Comparison of ENCODE assay signal across 9 cellular contexts in genomic region chr3:172129868-172130751, GRCh38.
A peak's percentile ranks its signal among the peaks of the same experiment; 100 is the strongest.
DNase-seq lines count a peak whose midpoint lies in the region; ATAC-seq, FAIRE-seq and TF ChIP-seq lines count a peak whose summit lies in the region.
"Had no signal": no experiment of that assay in that cellular context is flagged by ENCODE, and none has a peak within 500 bp of the region (broad histone marks: within the 10 kb centered on the region; RNA-seq: fewer than 3 reads in every experiment).

No MANE protein-coding gene starts in this region.

- TF ChIP-seq POLR2A in body of pancreas (IDR thresholded peaks at IDR 0.05), result no peak

- FAIRE-seq in kidney (lab: Jason Lieb, UNC), result no peak
- FAIRE-seq: G401.6 had no signal

- DNase-seq in stimulated activated naive CD4-positive, alpha-beta T cell treated with Interleukin-2 at 50 U/mL for 16 hours (lab: John Stamatoyannopoulos, UW), result peak; percentile 60
- no peak for DNase-seq in stimulated activated naive CD4-positive, alpha-beta T cell (lab: John Stamatoyannopoulos, UW)
- DNase-seq in T-helper 2 cell, result peak; percentile 19 to 79 (median 48)
- peak; percentile 85 to 95 (median 90) for DNase-seq in body of pancreas
- peak; percentile 94 for DNase-seq in kidney
- peak; percentile 37 for DNase-seq in stimulated activated CD8-positive, alpha-beta memory T cell treated with anti-CD3 and anti-CD28 coated beads, Interleukin-12 subunit alpha, Interleukin-12 subunit beta, amount 100 ng/mL, for 1 hour (ENCODE audit: low read depth)
- no peak for DNase-seq in occipital lobe (lab: John Stamatoyannopoulos, UW)

- WGBS in body of pancreas, 2 donors, result 48 to 61% methylated on average over 17 of the region's 17 CpGs

- no peak overlapping the region for H3K9ac ChIP-seq in kidney (ENCODE audit: low read length in 2 of 2)

- H3K27me3 ChIP-seq in body of pancreas, result no peaks in the 10 kb centered on the region

- H3K27ac ChIP-seq in body of pancreas (peak overlapping the region; percentile 35 to 87 (median 64)), kidney (ENCODE audit: low read depth in 2 of 2, low read length in 2 of 2) (peak overlapping the region; percentile 27 to 80)

- H3K4me1 ChIP-seq in body of pancreas (peaks cover 69% of the 10 kb centered on the region), kidney (ENCODE audit: control insufficient read depth in 1 of 2, insufficient read depth in 1 of 2, low read depth in 1 of 2, low read length in 2 of 2) (peaks cover 8 to 17% of the 10 kb centered on the region in 2 donors)

- H3K4me3 ChIP-seq in body of pancreas (no peak overlapping the region), kidney (ENCODE audit: low read length in 2 of 2) (no peak overlapping the region)

- TF ChIP-seq CTCF in body of pancreas (IDR thresholded peaks at IDR 0.05) (no peak), kidney (IDR thresholded peaks at IDR 0.05; ENCODE audit: borderline replicate concordance, extremely low read depth, insufficient read depth) (no peak)

- intact Hi-C loops in body of pancreas (cut with DNase I), result no loop called here
- intact Hi-C loops in kidney (cut with DNase I), result no loop called here

- H3K9me3 ChIP-seq in body of pancreas (no peaks in the 10 kb centered on the region), kidney (ENCODE audit: control insufficient read depth in 1 of 2, low read length in 2 of 2) (no peaks in the 10 kb centered on the region)

- no peaks in the 10 kb centered on the region for H3K36me3 ChIP-seq in body of pancreas (replicated peaks in 1 of 2; ENCODE audit: insufficient read depth in 1 of 2, low read depth in 2 of 2)
- H3K36me3 ChIP-seq in kidney (ENCODE audit: control insufficient read depth in 1 of 2, insufficient read depth in 2 of 2, low read length in 2 of 2), result no peaks in the 10 kb centered on the region

- ATAC-seq in body of pancreas (peak; percentile 92), HG02973 (IDR thresholded peaks at IDR 0.05; ENCODE audit: unreplicated experiment) (no peak)

Comparison
In these comparisons a context has a peak if more than half of its experiments do, and no peak if none do; other contexts are left out.
1. DNase-seq: peak in stimulated activated naive CD4-positive, alpha-beta T cell treated with Interleukin-2 at 50 U/mL for 16 hours (single experiment), T-helper 2 cell (5 of 5), body of pancreas (4 of 4), kidney (single experiment) and stimulated activated CD8-positive, alpha-beta memory T cell treated with anti-CD3 and anti-CD28 coated beads, Interleukin-12 subunit alpha, Interleukin-12 subunit beta, amount 100 ng/mL, for 1 hour (single experiment); none in stimulated activated naive CD4-positive, alpha-beta T cell (0 of 6) and occipital lobe (single experiment).